11 cellular contexts compared by ENCODE assay signal in genomic region chr4:9891740-9892139, GRCh38.
"Had no signal": no experiment of that assay in that cellular context is flagged by ENCODE, and none has a peak within 500 bp of the region (broad histone marks: within the 10 kb centered on the region; RNA-seq: fewer than 3 reads in every experiment).

No MANE protein-coding gene starts in this region.

- H3K27ac Mint-ChIP-seq: GM23338, H9, HFFc6 had no signal

- H2AFZ ChIP-seq: GM23248, GM23338 had no signal

- DNase-seq: GM23248, GOT3, H7, H9, HCEC 1CT, HFFc6 had no signal

- H3K9me3 ChIP-seq: HAP-1 had no signal

- H3K4me3 ChIP-seq: GM23248, GM23338, HAP-1 had no signal

- H3K4me1 ChIP-seq: HAP-1 had no signal

- FAIRE-seq: H1, H54 had no signal

- H3K9me3 Mint-ChIP-seq: GM23338, H9 had no signal

- H3K9ac ChIP-seq: GM23248 had no signal

- ATAC-seq: GM23338, HCT116 had no signal

- H3K27ac ChIP-seq: GM23248 had no signal

- H3K4me3 Mint-ChIP-seq: GM23338, H9, HFFc6 had no signal

- H3K4me2 ChIP-seq: GM23338 had no signal

- H3K36me3 ChIP-seq: HAP-1 had no signal
